In genomic region chr19:56594783-56595547, GRCh38 we compare ENCODE assay signal across 1 cellular context.
TF ChIP-seq lines count a peak whose summit lies in the region.

Gene ZNF71, plus strand, starts transcription at chr19:56595302. Its CDS starts 6,257 bp downstream, at chr19:56601559.

TF ChIP-seq in GM12878, 131 proteins besides CTCF, POLR2A, EP300 and RAD21 (continued from another document and continues in another):
- TF ChIP-seq ZNF592 (IDR thresholded peaks at IDR 0.05) (no peak), RFX5 (IDR thresholded peaks at IDR 0.05; ENCODE audit: low read depth, low read length) (no peak), HDGF (IDR thresholded peaks at IDR 0.05) (peak; percentile 63; the same call in 1 of the 2 replicates), BHLHE40 (IDR thresholded peaks at IDR 0.05; ENCODE audit: borderline replicate concordance in 1 of 2, low read depth in 2 of 2, low read length in 1 of 2) (peak in 1 of 2 experiments; percentile 42; a peak in 2 of 4 replicates), NFYA (IDR thresholded peaks at IDR 0.05; ENCODE audit: borderline replicate concordance, low read depth, low read length) (no peak), RBBP5 (conservative IDR thresholded peaks at IDR 0.05) (no peak), ATF7 (IDR thresholded peaks at IDR 0.05; ENCODE audit: low read depth) (0 out of 2 replicates have a peak, but pooled peaks have one; percentile 17), EED (IDR thresholded peaks at IDR 0.05; ENCODE audit: low read depth) (no peak), SUZ12 (IDR thresholded peaks at IDR 0.05; ENCODE audit: unreplicated experiment) (no peak), MYB (IDR thresholded peaks at IDR 0.05; ENCODE audit: borderline replicate concordance, low read depth, low read length) (no peak), ZBTB11 (CRISPR knock-in tag; IDR thresholded peaks at IDR 0.05) (no peak), USF1 (IDR thresholded peaks at IDR 0.05; ENCODE audit: borderline replicate concordance, extremely low read length, insufficient read depth, low read depth, low read length) (no peak), NFXL1 (IDR thresholded peaks at IDR 0.05; ENCODE audit: borderline replicate concordance) (peak; percentile 86), CHD2 (IDR thresholded peaks at IDR 0.05; ENCODE audit: borderline replicate concordance, low read depth, low read length) (0 out of 2 replicates have a peak, but pooled peaks have one; percentile 28), BMI1 (IDR thresholded peaks at IDR 0.05; ENCODE audit: borderline replicate concordance) (no peak), ZZZ3 (IDR thresholded peaks at IDR 0.05; ENCODE audit: control insufficient read depth, insufficient read length, low read depth) (no peak), NRF1 (conservative IDR thresholded peaks at IDR 0.05; ENCODE audit: low read depth, low read length) (peak; percentile 36; the same call in 1 of the 2 replicates), SIN3A (IDR thresholded peaks at IDR 0.05; ENCODE audit: low read depth, low read length) (no peak), ATF3 (IDR thresholded peaks at IDR 0.05; ENCODE audit: borderline replicate concordance, extremely low read depth, low read depth, low read length) (no peak), MAX (IDR thresholded peaks at IDR 0.05; ENCODE audit: low read depth, low read length) (no peak), HCFC1 (IDR thresholded peaks at IDR 0.05; ENCODE audit: low read length) (peak; percentile 77), CEBPZ (IDR thresholded peaks at IDR 0.05; ENCODE audit: low read depth, low read length) (no peak), CREM (IDR thresholded peaks at IDR 0.05; ENCODE audit: low read depth) (no peak; the same call in 1 of the 2 replicates), E4F1 (IDR thresholded peaks at IDR 0.05; ENCODE audit: borderline replicate concordance, partially characterized antibody) (no peak), SIX5 (IDR thresholded peaks at IDR 0.05; ENCODE audit: low read depth, low read length, severe bottlenecking) (peak; percentile 71), LARP7 (IDR thresholded peaks at IDR 0.05) (peak; percentile 76), NBN (IDR thresholded peaks at IDR 0.05) (0 out of 2 replicates have a peak, but pooled peaks have one; percentile 65), RUNX3 (IDR thresholded peaks at IDR 0.05; ENCODE audit: low read length) (no peak), MXI1 (IDR thresholded peaks at IDR 0.05; ENCODE audit: low read depth, low read length) (no peak), NKRF (conservative IDR thresholded peaks at IDR 0.05) (peak; percentile 59; the same call in 1 of the 2 replicates), EGR1 (IDR thresholded peaks at IDR 0.05; ENCODE audit: borderline replicate concordance in 1 of 2, low read depth in 2 of 2, low read length in 2 of 2) (0 out of 3 replicates have a peak, but pooled peaks of 1 of the 2 experiments have one; percentile 12), STAT3 (IDR thresholded peaks at IDR 0.05; ENCODE audit: low read depth, low read length) (no peak), STAT1 (conservative IDR thresholded peaks at IDR 0.05) (no peak), CBFB (IDR thresholded peaks at IDR 0.05; ENCODE audit: low read depth) (no peak), RELB (IDR thresholded peaks at IDR 0.05; ENCODE audit: low read depth) (peak; percentile 51; the same call in 1 of the 2 replicates)
- TF ChIP-seq, protein P1, sequence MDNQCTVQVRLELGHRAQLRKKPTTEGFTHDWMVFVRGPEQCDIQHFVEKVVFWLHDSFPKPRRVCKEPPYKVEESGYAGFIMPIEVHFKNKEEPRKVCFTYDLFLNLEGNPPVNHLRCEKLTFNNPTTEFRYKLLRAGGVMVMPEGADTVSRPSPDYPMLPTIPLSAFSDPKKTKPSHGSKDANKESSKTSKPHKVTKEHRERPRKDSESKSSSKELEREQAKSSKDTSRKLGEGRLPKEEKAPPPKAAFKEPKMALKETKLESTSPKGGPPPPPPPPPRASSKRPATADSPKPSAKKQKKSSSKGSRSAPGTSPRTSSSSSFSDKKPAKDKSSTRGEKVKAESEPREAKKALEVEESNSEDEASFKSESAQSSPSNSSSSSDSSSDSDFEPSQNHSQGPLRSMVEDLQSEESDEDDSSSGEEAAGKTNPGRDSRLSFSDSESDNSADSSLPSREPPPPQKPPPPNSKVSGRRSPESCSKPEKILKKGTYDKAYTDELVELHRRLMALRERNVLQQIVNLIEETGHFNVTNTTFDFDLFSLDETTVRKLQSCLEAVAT (IDR thresholded peaks at IDR 0.05) = peak; percentile 61; the same call in 1 of the 2 replicates
